14 cellular contexts compared by ENCODE assay signal in the genomic region with DNA sequence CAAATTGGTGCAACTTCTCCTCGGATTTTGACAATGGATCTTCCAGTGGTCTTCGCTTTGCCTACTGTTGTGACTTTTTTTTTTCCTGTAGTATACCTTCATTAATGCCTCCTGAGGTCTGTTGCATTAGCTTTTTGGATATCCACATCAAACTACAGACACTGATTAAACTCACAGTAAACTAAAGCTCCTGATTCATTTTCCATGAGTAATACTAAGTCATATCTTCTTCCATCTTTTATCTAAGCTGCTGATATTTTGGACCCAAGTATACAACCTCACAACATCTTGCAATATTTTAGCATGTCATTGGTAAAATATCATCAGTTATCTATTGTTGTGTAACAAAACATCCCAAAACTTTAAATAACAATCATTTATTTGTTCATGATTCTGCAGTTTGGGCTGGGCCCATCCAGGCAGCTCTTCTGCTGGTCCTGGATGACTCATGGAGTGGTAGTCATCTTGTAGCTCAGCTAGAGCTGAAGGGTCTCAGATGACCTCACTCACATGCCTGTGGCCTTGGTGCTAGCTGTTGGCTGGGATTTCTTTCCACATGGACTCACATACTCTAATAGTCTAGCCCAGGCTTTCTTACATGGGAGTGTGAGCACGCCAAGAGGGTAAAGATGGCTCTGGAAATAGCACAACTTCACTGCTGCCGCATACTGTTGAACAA.
DNase-seq lines count a peak whose midpoint lies in the region; ATAC-seq, FAIRE-seq and TF ChIP-seq lines count a peak whose summit lies in the region.
"Had no signal": no experiment of that assay in that cellular context is flagged by ENCODE, and none has a peak within 500 bp of the region (broad histone marks: within the 10 kb centered on the region; RNA-seq: fewer than 3 reads in every experiment).

No MANE protein-coding gene starts in this region.

- H3K9me3 ChIP-seq in mesenchymal stem cell (ENCODE audit: control insufficient read depth, low read length): no peaks in the 10 kb centered on the region
- H3K9me3 ChIP-seq: body of pancreas had no signal

- H2AFZ ChIP-seq in mesenchymal stem cell (ENCODE audit: low read depth, low read length): no peak overlapping the region

- in situ Hi-C loops in GM13977 (cut with MboI; ENCODE audit: low pct_unique_long_range_greater_than_20kb, low sequenced_read_pairs, unreplicated experiment): no loop called here

- H3K14ac ChIP-seq in mesenchymal stem cell (ENCODE audit: low read length in 2 of 2): no peak overlapping the region

- H3K18ac ChIP-seq in mesenchymal stem cell (ENCODE audit: low read depth in 1 of 2, low read length in 2 of 2): no peak overlapping the region

- H3K23ac ChIP-seq in mesenchymal stem cell (ENCODE audit: low read length in 2 of 2): no peak overlapping the region

- H2BK5ac ChIP-seq in mesenchymal stem cell (ENCODE audit: low read depth, low read length, poor library complexity, severe bottlenecking): no peak overlapping the region

- no peaks in the 10 kb centered on the region for H3K79me1 ChIP-seq in mesenchymal stem cell (replicated peaks; ENCODE audit: low read length, poor library complexity, severe bottlenecking)

- no peak overlapping the region for H2BK12ac ChIP-seq in mesenchymal stem cell (ENCODE audit: low read length in 2 of 2)

- no peak for TF ChIP-seq CTCF in AG10803 (conservative IDR thresholded peaks at IDR 0.05; ENCODE audit: low read length)
- no peak for TF ChIP-seq CTCF in bronchial epithelial cell (IDR thresholded peaks at IDR 0.05; ENCODE audit: insufficient read depth, low read length, severe bottlenecking)
- TF ChIP-seq CTCF in GM13977 (IDR thresholded peaks at IDR 0.05; ENCODE audit: extremely low read depth, insufficient read depth, missing control alignments): no peak

- H2BK15ac ChIP-seq in mesenchymal stem cell (ENCODE audit: low read depth, poor library complexity, severe bottlenecking): no peak overlapping the region

- H3K4me3 ChIP-seq in AG10803 (ENCODE audit: low read length) (no peak overlapping the region), bronchial epithelial cell (ENCODE audit: low read depth, low read length) (no peak overlapping the region), mesenchymal stem cell (ENCODE audit: insufficient read depth in 1 of 2, low read depth in 1 of 2, low read length in 2 of 2) (no peak overlapping the region)
- H3K4me3 ChIP-seq: body of pancreas had no signal

- no peak overlapping the region for H3K4me2 ChIP-seq in mesenchymal stem cell (ENCODE audit: low read length, poor library complexity, severe bottlenecking)

- no peak overlapping the region for H3K27ac ChIP-seq in mesenchymal stem cell (ENCODE audit: low read length, poor library complexity, severe bottlenecking)
- H3K27ac ChIP-seq: body of pancreas had no signal

- H3K9ac ChIP-seq in mesenchymal stem cell (ENCODE audit: low read length): peak overlapping the region; percentile 63

- H3K27me3 ChIP-seq in bronchial epithelial cell (ENCODE audit: control insufficient read depth, insufficient read depth, low read length): no peaks in the 10 kb centered on the region
- H3K27me3 ChIP-seq in mesenchymal stem cell (ENCODE audit: control insufficient read depth in 1 of 2, insufficient read depth in 1 of 2, low read length in 2 of 2): no peaks in the 10 kb centered on the region
- H3K27me3 ChIP-seq: body of pancreas had no signal

- FAIRE-seq in HTR-8/SVneo (lab: Jason Lieb, UNC) (peak; percentile 88), bronchial epithelial cell (lab: Jason Lieb, UNC) (no peak)
- FAIRE-seq: endometrium had no signal

- H2BK120ac ChIP-seq in mesenchymal stem cell (ENCODE audit: low read depth, low read length): no peak overlapping the region

- intact Hi-C loops in Right ventricle myocardium inferior (cut with DNase I): no loop called here

- no peak overlapping the region for H2AK5ac ChIP-seq in mesenchymal stem cell (ENCODE audit: low read length, severe bottlenecking)

- H4K8ac ChIP-seq in mesenchymal stem cell (ENCODE audit: low read length): no peak overlapping the region

- H3K4ac ChIP-seq in mesenchymal stem cell (ENCODE audit: low read depth in 1 of 2, low read length in 2 of 2): no peak overlapping the region

- H3K36me3 ChIP-seq in bronchial epithelial cell (ENCODE audit: control insufficient read depth, insufficient read depth, low read length) (no peaks in the 10 kb centered on the region), mesenchymal stem cell (ENCODE audit: control insufficient read depth in 1 of 2, insufficient read depth in 2 of 2, low read depth in 1 of 2, low read length in 2 of 2) (no peaks in the 10 kb centered on the region)

- no peaks in the 10 kb centered on the region for H3K4me1 ChIP-seq in mesenchymal stem cell (ENCODE audit: control insufficient read depth, insufficient read depth, low read depth, low read length)
- H3K4me1 ChIP-seq: body of pancreas had no signal

- 63% methylated on average over 4 of the region's 4 CpGs for WGBS in mesenchymal stem cell

- ATAC-seq in Right ventricle myocardium inferior: no peak
- ATAC-seq: body of pancreas; stimulated activated effector memory CD8-positive, alpha-beta T cell treated with anti-CD3 and anti-CD28 coated beads, Interleukin-12 subunit alpha, Interleukin-12 subunit beta, amount 100 ng/mL, for 72 hours had no signal

- DNase-seq in AG10803 (ENCODE audit: low read depth) (peak; percentile 95), HTR-8/SVneo (ENCODE audit: insufficient read length, low spot score) (no peak), bronchial epithelial cell (ENCODE audit: low read depth) (peak; percentile 45), mesenchymal stem cell (no peak), NCI-H2227 (lab: John Stamatoyannopoulos, UW; ENCODE audit: unreplicated experiment) (no peak), GM13977 (ENCODE audit: low spot score) (no peak), Right ventricle myocardium inferior (ENCODE audit: missing footprints) (no peak), hypothalamus (lab: John Stamatoyannopoulos, UW) (no peak)
- DNase-seq: body of pancreas; CD4-positive, CD25-positive, alpha-beta regulatory T cell; GDM1; NCI-H1694 treated with DMSO at 0.1 percent for 48 hours had no signal

- H4K91ac ChIP-seq in mesenchymal stem cell (ENCODE audit: low read length): no peak overlapping the region

Comparison
In these comparisons a context has a peak if more than half of its experiments do, and no peak if none do; other contexts are left out.
1. DNase-seq: peak in AG10803 (single experiment) and bronchial epithelial cell (single experiment); none in HTR-8/SVneo (single experiment), mesenchymal stem cell (single experiment), NCI-H2227 (single experiment), GM13977 (single experiment), Right ventricle myocardium inferior (single experiment) and hypothalamus (0 of 51).